1 cellular context compared by ENCODE assay signal in the genomic region with DNA sequence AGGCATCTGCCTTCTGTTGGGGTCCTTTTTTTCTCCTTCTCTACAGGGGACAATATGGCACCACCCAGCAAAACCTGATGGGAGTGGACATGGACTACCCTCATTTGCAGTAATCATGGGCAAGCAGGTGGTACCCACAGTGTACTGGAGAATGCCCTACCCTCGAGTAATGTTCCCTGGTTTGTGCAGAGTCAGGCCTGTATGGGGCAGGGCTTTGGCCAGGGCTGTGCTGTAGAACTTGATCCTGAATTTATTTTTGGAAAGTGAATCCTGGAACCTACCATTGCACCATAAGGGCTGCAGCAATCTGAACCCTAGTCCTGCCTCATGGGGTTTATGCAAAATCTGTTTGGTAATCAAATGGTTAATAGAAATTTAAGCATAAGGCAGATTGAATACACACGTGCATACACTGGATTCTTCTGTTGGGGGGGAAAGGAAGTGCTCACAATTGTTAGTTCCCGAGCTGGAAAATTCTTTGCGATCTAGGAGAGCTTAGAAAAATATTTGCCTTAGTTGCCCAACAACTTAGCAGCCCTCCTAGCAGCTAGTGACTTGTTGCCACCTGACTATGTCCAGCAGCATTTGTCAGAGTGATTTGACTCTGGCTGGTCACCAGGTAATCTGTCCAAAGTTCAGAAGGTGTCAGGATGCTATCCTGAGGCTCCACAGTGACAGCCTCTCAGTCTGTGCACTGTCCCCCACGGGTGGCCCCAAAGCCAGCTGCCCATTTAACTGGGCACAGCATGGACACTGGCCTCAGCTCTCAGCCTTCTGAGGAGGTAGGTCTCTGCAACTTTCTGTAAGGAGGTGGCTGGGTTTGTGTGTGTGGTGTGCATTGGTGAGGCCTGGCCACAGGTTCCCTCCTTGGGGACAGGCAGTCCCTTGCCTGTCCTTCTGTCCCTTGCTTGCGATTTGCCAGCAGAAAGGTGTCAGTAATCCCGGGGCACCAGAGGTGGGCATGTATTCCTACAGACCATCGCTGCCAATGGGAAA.
TF ChIP-seq lines count a peak whose summit lies in the region.

No MANE protein-coding gene starts in this region.

TF ChIP-seq in HepG2, 621 proteins besides CTCF, POLR2A, EP300 and RAD21 (continued from another document and continues in another):
- TF ChIP-seq, protein P1, sequence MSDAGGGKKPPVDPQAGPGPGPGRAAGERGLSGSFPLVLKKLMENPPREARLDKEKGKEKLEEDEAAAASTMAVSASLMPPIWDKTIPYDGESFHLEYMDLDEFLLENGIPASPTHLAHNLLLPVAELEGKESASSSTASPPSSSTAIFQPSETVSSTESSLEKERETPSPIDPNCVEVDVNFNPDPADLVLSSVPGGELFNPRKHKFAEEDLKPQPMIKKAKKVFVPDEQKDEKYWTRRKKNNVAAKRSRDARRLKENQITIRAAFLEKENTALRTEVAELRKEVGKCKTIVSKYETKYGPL (CRISPR knock-in tag; IDR thresholded peaks at IDR 0.05), result no peak
- TF ChIP-seq ZNF878 (CRISPR knock-in tag; IDR thresholded peaks at IDR 0.05) (peak; percentile 84), HDAC1 (CRISPR knock-in tag; IDR thresholded peaks at IDR 0.05) (peak; percentile 80), SOX13 (IDR thresholded peaks at IDR 0.05) (no peak), SOX13 (CRISPR knock-in tag; conservative IDR thresholded peaks at IDR 0.05 in 1 of 2, IDR thresholded peaks at IDR 0.05 in 1 of 2) (peak in 1 of 2 experiments; percentile 86; a peak in 2 of 4 replicates), THAP11 (CRISPR knock-in tag; IDR thresholded peaks at IDR 0.05) (peak; percentile 56), NR1H2 (CRISPR knock-in tag; IDR thresholded peaks at IDR 0.05; ENCODE audit: borderline replicate concordance, low read depth) (no peak), ERF (CRISPR knock-in tag; IDR thresholded peaks at IDR 0.05) (peak; percentile 82), ZNF768 (CRISPR knock-in tag; IDR thresholded peaks at IDR 0.05) (no peak), ZNF737 (CRISPR knock-in tag; IDR thresholded peaks at IDR 0.05; ENCODE audit: borderline replicate concordance) (no peak), FOSL2 (CRISPR knock-in tag; IDR thresholded peaks at IDR 0.05) (peak; percentile 78), MAFF (IDR thresholded peaks at IDR 0.05; ENCODE audit: low read depth, low read length) (no peak), ZNF232 (CRISPR knock-in tag; IDR thresholded peaks at IDR 0.05; ENCODE audit: borderline replicate concordance) (0 out of 2 replicates have a peak, but pooled peaks have one; percentile 26), HNRNPLL (IDR thresholded peaks at IDR 0.05; ENCODE audit: low read depth, low read length, poor library complexity, severe bottlenecking) (no peak), ZFP90 (CRISPR knock-in tag; IDR thresholded peaks at IDR 0.05; ENCODE audit: borderline replicate concordance) (peak; percentile 66; the same call in 1 of the 2 replicates), ZNF747 (CRISPR knock-in tag; IDR thresholded peaks at IDR 0.05; ENCODE audit: borderline replicate concordance) (peak; percentile 49; the same call in 1 of the 2 replicates), RFX3 (CRISPR knock-in tag; IDR thresholded peaks at IDR 0.05) (0 out of 2 replicates have a peak, but pooled peaks have one; percentile 12), SRY (CRISPR knock-in tag; IDR thresholded peaks at IDR 0.05) (no peak), ISX (CRISPR knock-in tag; conservative IDR thresholded peaks at IDR 0.05) (no peak), JARID2 (CRISPR knock-in tag; IDR thresholded peaks at IDR 0.05; ENCODE audit: insufficient replicate concordance) (no peak), CBFB (CRISPR knock-in tag; IDR thresholded peaks at IDR 0.05) (peak; percentile 37; the same call in 1 of the 2 replicates), TAF15 (IDR thresholded peaks at IDR 0.05; ENCODE audit: low read depth, low read length, poor library complexity, severe bottlenecking) (no peak), KDM6A (CRISPR knock-in tag; IDR thresholded peaks at IDR 0.05; ENCODE audit: low read depth) (peak; percentile 65; the same call in 1 of the 2 replicates), PHB2 (IDR thresholded peaks at IDR 0.05; ENCODE audit: partially characterized antibody) (no peak), MYC (CRISPR knock-in tag; IDR thresholded peaks at IDR 0.05; ENCODE audit: borderline replicate concordance) (no peak; the same call in 1 of the 2 replicates), ZNF773 (CRISPR knock-in tag; IDR thresholded peaks at IDR 0.05; ENCODE audit: borderline replicate concordance) (no peak), NFE2L1 (CRISPR knock-in tag; IDR thresholded peaks at IDR 0.05; ENCODE audit: borderline replicate concordance) (no peak), AGO2 (optimal IDR thresholded peaks at IDR 0.05; ENCODE audit: low read depth, low read length) (no peak), TARDBP (CRISPR knock-in tag; IDR thresholded peaks at IDR 0.05) (peak; percentile 47; the same call in 1 of the 2 replicates), HMGA1 (CRISPR knock-in tag; conservative IDR thresholded peaks at IDR 0.05) (no peak), EEA1 (CRISPR knock-in tag; IDR thresholded peaks at IDR 0.05; ENCODE audit: borderline replicate concordance) (no peak), MBD4 (IDR thresholded peaks at IDR 0.05; ENCODE audit: borderline replicate concordance, low read length) (no peak), NCOR1 (IDR thresholded peaks at IDR 0.05; ENCODE audit: borderline replicate concordance, low read length) (peak; percentile 82; the same call in 1 of the 2 replicates), ZNF224 (CRISPR knock-in tag; IDR thresholded peaks at IDR 0.05) (peak; percentile 54; the same call in 1 of the 2 replicates), MAFG (CRISPR knock-in tag; IDR thresholded peaks at IDR 0.05) (no peak), ZNF326 (CRISPR knock-in tag; IDR thresholded peaks at IDR 0.05; ENCODE audit: borderline replicate concordance) (no peak), BRCA1 (CRISPR knock-in tag; IDR thresholded peaks at IDR 0.05) (no peak), NR3C1 (CRISPR knock-in tag; IDR thresholded peaks at IDR 0.05) (no peak), EHMT2 (IDR thresholded peaks at IDR 0.05; ENCODE audit: borderline replicate concordance, low read depth, low read length) (no peak), PCBP1 (IDR thresholded peaks at IDR 0.05; ENCODE audit: borderline replicate concordance, low read depth, low read length) (no peak), ZNF792 (CRISPR knock-in tag; IDR thresholded peaks at IDR 0.05) (peak; percentile 91; the same call in 1 of the 2 replicates), IRX3 (CRISPR knock-in tag; IDR thresholded peaks at IDR 0.05; ENCODE audit: borderline replicate concordance, low read depth) (no peak)
- TF ChIP-seq, protein P2, sequence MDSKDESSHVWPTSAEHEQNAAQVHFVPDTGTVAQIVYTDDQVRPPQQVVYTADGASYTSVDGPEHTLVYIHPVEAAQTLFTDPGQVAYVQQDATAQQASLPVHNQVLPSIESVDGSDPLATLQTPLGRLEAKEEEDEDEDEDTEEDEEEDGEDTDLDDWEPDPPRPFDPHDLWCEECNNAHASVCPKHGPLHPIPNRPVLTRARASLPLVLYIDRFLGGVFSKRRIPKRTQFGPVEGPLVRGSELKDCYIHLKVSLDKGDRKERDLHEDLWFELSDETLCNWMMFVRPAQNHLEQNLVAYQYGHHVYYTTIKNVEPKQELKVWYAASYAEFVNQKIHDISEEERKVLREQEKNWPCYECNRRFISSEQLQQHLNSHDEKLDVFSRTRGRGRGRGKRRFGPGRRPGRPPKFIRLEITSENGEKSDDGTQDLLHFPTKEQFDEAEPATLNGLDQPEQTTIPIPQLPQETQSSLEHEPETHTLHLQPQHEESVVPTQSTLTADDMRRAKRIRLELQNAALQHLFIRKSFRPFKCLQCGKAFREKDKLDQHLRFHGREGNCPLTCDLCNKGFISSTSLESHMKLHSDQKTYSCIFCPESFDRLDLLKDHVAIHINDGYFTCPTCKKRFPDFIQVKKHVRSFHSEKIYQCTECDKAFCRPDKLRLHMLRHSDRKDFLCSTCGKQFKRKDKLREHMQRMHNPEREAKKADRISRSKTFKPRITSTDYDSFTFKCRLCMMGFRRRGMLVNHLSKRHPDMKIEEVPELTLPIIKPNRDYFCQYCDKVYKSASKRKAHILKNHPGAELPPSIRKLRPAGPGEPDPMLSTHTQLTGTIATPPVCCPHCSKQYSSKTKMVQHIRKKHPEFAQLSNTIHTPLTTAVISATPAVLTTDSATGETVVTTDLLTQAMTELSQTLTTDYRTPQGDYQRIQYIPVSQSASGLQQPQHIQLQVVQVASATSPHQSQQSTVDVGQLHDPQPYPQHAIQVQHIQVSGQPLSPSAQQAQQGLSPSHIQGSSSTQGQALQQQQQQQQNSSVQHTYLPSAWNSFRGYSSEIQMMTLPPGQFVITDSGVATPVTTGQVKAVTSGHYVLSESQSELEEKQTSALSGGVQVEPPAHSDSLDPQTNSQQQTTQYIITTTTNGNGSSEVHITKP (CRISPR knock-in tag; IDR thresholded peaks at IDR 0.05; ENCODE audit: low read depth), result peak; percentile 67
- TF ChIP-seq, protein P3, sequence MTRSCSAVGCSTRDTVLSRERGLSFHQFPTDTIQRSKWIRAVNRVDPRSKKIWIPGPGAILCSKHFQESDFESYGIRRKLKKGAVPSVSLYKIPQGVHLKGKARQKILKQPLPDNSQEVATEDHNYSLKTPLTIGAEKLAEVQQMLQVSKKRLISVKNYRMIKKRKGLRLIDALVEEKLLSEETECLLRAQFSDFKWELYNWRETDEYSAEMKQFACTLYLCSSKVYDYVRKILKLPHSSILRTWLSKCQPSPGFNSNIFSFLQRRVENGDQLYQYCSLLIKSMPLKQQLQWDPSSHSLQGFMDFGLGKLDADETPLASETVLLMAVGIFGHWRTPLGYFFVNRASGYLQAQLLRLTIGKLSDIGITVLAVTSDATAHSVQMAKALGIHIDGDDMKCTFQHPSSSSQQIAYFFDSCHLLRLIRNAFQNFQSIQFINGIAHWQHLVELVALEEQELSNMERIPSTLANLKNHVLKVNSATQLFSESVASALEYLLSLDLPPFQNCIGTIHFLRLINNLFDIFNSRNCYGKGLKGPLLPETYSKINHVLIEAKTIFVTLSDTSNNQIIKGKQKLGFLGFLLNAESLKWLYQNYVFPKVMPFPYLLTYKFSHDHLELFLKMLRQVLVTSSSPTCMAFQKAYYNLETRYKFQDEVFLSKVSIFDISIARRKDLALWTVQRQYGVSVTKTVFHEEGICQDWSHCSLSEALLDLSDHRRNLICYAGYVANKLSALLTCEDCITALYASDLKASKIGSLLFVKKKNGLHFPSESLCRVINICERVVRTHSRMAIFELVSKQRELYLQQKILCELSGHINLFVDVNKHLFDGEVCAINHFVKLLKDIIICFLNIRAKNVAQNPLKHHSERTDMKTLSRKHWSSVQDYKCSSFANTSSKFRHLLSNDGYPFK (CRISPR knock-in tag; IDR thresholded peaks at IDR 0.05; ENCODE audit: borderline replicate concordance), result no peak
- TF ChIP-seq, protein P4, sequence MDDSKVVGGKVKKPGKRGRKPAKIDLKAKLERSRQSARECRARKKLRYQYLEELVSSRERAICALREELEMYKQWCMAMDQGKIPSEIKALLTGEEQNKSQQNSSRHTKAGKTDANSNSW (CRISPR knock-in tag; IDR thresholded peaks at IDR 0.05; ENCODE audit: borderline replicate concordance), result no peak
- TF ChIP-seq, protein P5, sequence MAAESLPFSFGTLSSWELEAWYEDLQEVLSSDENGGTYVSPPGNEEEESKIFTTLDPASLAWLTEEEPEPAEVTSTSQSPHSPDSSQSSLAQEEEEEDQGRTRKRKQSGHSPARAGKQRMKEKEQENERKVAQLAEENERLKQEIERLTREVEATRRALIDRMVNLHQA (CRISPR knock-in tag; IDR thresholded peaks at IDR 0.05), result no peak
- TF ChIP-seq, protein P6, sequence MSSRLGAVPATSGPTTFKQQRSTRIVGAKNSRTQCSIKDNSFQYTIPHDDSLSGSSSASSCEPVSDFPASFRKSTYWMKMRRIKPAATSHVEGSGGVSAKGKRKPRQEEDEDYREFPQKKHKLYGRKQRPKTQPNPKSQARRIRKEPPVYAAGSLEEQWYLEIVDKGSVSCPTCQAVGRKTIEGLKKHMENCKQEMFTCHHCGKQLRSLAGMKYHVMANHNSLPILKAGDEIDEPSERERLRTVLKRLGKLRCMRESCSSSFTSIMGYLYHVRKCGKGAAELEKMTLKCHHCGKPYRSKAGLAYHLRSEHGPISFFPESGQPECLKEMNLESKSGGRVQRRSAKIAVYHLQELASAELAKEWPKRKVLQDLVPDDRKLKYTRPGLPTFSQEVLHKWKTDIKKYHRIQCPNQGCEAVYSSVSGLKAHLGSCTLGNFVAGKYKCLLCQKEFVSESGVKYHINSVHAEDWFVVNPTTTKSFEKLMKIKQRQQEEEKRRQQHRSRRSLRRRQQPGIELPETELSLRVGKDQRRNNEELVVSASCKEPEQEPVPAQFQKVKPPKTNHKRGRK (CRISPR knock-in tag; IDR thresholded peaks at IDR 0.05), result no peak
- TF ChIP-seq, protein P7, sequence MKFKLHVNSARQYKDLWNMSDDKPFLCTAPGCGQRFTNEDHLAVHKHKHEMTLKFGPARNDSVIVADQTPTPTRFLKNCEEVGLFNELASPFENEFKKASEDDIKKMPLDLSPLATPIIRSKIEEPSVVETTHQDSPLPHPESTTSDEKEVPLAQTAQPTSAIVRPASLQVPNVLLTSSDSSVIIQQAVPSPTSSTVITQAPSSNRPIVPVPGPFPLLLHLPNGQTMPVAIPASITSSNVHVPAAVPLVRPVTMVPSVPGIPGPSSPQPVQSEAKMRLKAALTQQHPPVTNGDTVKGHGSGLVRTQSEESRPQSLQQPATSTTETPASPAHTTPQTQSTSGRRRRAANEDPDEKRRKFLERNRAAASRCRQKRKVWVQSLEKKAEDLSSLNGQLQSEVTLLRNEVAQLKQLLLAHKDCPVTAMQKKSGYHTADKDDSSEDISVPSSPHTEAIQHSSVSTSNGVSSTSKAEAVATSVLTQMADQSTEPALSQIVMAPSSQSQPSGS (CRISPR knock-in tag; IDR thresholded peaks at IDR 0.05), result peak; percentile 54; the same call in 1 of the 2 replicates
- TF ChIP-seq, protein P8, sequence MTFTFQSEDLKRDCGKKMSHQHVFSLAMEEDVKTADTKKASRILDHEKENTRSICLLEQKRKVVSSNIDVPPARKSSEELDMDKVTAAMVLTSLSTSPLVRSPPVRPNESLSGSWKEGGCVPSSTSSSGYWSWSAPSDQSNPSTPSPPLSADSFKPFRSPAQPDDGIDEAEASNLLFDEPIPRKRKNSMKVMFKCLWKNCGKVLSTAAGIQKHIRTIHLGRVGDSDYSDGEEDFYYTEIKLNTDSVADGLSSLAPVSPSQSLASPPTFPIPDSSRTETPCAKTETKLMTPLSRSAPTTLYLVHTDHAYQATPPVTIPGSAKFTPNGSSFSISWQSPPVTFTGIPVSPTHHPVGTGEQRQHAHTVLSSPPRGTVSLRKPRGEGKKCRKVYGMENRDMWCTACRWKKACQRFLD (CRISPR knock-in tag; IDR thresholded peaks at IDR 0.05; ENCODE audit: borderline replicate concordance), result no peak
- TF ChIP-seq, protein P9, sequence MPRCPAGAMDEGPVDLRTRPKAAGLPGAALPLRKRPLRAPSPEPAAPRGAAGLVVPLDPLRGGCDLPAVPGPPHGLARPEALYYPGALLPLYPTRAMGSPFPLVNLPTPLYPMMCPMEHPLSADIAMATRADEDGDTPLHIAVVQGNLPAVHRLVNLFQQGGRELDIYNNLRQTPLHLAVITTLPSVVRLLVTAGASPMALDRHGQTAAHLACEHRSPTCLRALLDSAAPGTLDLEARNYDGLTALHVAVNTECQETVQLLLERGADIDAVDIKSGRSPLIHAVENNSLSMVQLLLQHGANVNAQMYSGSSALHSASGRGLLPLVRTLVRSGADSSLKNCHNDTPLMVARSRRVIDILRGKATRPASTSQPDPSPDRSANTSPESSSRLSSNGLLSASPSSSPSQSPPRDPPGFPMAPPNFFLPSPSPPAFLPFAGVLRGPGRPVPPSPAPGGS (CRISPR knock-in tag; IDR thresholded peaks at IDR 0.05), result 0 out of 2 replicates have a peak, but pooled peaks have one; percentile 52
